ENCODE assay signal across 1 cellular context in genomic region chr1:219927298-219927955, GRCh38.
TF ChIP-seq lines count a peak whose summit lies in the region.

No MANE protein-coding gene starts in this region.

TF ChIP-seq in GM12878, 131 proteins besides CTCF, POLR2A, EP300 and RAD21 (continued from another document):
- TF ChIP-seq, protein P1, sequence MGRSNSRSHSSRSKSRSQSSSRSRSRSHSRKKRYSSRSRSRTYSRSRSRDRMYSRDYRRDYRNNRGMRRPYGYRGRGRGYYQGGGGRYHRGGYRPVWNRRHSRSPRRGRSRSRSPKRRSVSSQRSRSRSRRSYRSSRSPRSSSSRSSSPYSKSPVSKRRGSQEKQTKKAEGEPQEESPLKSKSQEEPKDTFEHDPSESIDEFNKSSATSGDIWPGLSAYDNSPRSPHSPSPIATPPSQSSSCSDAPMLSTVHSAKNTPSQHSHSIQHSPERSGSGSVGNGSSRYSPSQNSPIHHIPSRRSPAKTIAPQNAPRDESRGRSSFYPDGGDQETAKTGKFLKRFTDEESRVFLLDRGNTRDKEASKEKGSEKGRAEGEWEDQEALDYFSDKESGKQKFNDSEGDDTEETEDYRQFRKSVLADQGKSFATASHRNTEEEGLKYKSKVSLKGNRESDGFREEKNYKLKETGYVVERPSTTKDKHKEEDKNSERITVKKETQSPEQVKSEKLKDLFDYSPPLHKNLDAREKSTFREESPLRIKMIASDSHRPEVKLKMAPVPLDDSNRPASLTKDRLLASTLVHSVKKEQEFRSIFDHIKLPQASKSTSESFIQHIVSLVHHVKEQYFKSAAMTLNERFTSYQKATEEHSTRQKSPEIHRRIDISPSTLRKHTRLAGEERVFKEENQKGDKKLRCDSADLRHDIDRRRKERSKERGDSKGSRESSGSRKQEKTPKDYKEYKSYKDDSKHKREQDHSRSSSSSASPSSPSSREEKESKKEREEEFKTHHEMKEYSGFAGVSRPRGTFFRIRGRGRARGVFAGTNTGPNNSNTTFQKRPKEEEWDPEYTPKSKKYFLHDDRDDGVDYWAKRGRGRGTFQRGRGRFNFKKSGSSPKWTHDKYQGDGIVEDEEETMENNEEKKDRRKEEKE (IDR thresholded peaks at IDR 0.05), result no peak
- TF ChIP-seq HSF1 (IDR thresholded peaks at IDR 0.05; ENCODE audit: low read depth, low read length) (no peak), ZNF207 (IDR thresholded peaks at IDR 0.05; ENCODE audit: borderline replicate concordance) (no peak), BCL11A (IDR thresholded peaks at IDR 0.05; ENCODE audit: low read depth, low read length) (no peak), JUND (IDR thresholded peaks at IDR 0.05; ENCODE audit: low read depth, low read length) (no peak)
- TF ChIP-seq, protein P2, sequence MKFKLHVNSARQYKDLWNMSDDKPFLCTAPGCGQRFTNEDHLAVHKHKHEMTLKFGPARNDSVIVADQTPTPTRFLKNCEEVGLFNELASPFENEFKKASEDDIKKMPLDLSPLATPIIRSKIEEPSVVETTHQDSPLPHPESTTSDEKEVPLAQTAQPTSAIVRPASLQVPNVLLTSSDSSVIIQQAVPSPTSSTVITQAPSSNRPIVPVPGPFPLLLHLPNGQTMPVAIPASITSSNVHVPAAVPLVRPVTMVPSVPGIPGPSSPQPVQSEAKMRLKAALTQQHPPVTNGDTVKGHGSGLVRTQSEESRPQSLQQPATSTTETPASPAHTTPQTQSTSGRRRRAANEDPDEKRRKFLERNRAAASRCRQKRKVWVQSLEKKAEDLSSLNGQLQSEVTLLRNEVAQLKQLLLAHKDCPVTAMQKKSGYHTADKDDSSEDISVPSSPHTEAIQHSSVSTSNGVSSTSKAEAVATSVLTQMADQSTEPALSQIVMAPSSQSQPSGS (IDR thresholded peaks at IDR 0.05; ENCODE audit: low read length), result no peak
